ENCODE assay signal across 28 cellular contexts in genomic region chr5:165135551-165135950, GRCh38.
"Had no signal": no experiment of that assay in that cellular context is flagged by ENCODE, and none has a peak within 500 bp of the region (broad histone marks: within the 10 kb centered on the region; RNA-seq: fewer than 3 reads in every experiment).

No MANE protein-coding gene starts in this region.

- H3K36me3 Mint-ChIP-seq: activated naive CD4-positive, alpha-beta T cell treated with anti-CD3 and anti-CD28 coated beads, Interleukin-2, amount 10 ng/mL, durations not matched to agents 7 days and 5 days; activated naive CD8-positive, alpha-beta T cell had no signal

- H3K4me1 Mint-ChIP-seq: activated CD4-positive, alpha-beta memory T cell treated with anti-CD3 and anti-CD28 coated beads, Interleukin-2, amount 10 ng/mL, durations not matched to agents 7 days and 5 days; activated CD4-positive, alpha-beta T cell treated with anti-CD3 and anti-CD28 coated beads for 36 hours; activated CD4-positive, alpha-beta T cell treated with anti-CD3 and anti-CD28 coated beads, Interleukin-2, amount 10 ng/mL, durations not matched to agents 7 days and 5 days; activated naive CD4-positive, alpha-beta T cell treated with anti-CD3 and anti-CD28 coated beads, Interleukin-2, amount 10 ng/mL, durations not matched to agents 7 days and 5 days had no signal

- H3K4me1 ChIP-seq: foreskin keratinocyte, gastrocnemius medialis, heart left ventricle had no signal

- ATAC-seq: activated CD4-positive, alpha-beta T cell treated with anti-CD3 and anti-CD28 coated beads for 36 hours; activated T-cell treated with anti-CD3 and anti-CD28 coated beads, Interleukin-2, amount 50 U/mL, for 72 hours; foreskin keratinocyte; gastrocnemius medialis; heart left ventricle had no signal

- H3K27me3 ChIP-seq: brain microvascular endothelial cell, esophagus muscularis mucosa, foreskin keratinocyte, gastrocnemius medialis, heart left ventricle had no signal

- DNase-seq: activated CD4-positive, alpha-beta memory T cell treated with anti-CD3 and anti-CD28 coated beads, Interleukin-2, amount 10 ng/mL, durations not matched to agents 7 days and 5 days; activated CD4-positive, alpha-beta T cell treated with anti-CD3 and anti-CD28 coated beads for 36 hours; activated CD4-positive, alpha-beta T cell treated with anti-CD3 and anti-CD28 coated beads, Interleukin-2, amount 10 ng/mL, durations not matched to agents 7 days and 5 days; activated CD4-positive, alpha-beta T cell treated with anti-CD3 and anti-CD28 coated beads, Interleukin-2, amount 50 U/mL, for 4 hours; activated CD4-positive, CD25-positive, alpha-beta regulatory T cell; activated CD4-positive, CD25-positive, alpha-beta regulatory T cell treated with anti-CD3 and anti-CD28 coated beads, Interleukin-2, amount 50 U/mL, for 72 hours; activated CD8-positive, alpha-beta memory T cell treated with anti-CD3 and anti-CD28 coated beads, Interleukin-2, amount 50 U/mL, for 48 hours; activated gamma-delta T cell; activated naive CD4-positive, alpha-beta T cell; activated naive CD4-positive, alpha-beta T cell treated with anti-CD3 and anti-CD28 coated beads, Interleukin-2, amount 10 ng/mL, durations not matched to agents 7 days and 5 days; activated T-cell treated with anti-CD3 and anti-CD28 coated beads for 4 hours; activated T-cell treated with anti-CD3 and anti-CD28 coated beads, Interleukin-2, amount 50 U/mL, for 24 hours; activated T-cell treated with anti-CD3 and anti-CD28 coated beads, Interleukin-2, amount 50 U/mL, for 72 hours; amniotic stem cell; anterior cingulate cortex; brain microvascular endothelial cell; caudate nucleus; cortex of kidney; dermis blood vessel endothelial cell; effector CD8-positive, alpha-beta T cell; erythroblast; foreskin keratinocyte; gastrocnemius medialis; glutamatergic neuron; heart left ventricle; T-helper 2 cell had no signal

- H3K27ac ChIP-seq: brain microvascular endothelial cell, esophagus muscularis mucosa, foreskin keratinocyte, gastrocnemius medialis, heart left ventricle had no signal

- H3K4me3 ChIP-seq: esophagus muscularis mucosa, gastrocnemius medialis, heart left ventricle had no signal

- H3K9me3 ChIP-seq: esophagus muscularis mucosa, gastrocnemius medialis had no signal

- H3K9me3 Mint-ChIP-seq: activated CD4-positive, alpha-beta T cell treated with anti-CD3 and anti-CD28 coated beads, Interleukin-2, amount 10 ng/mL, durations not matched to agents 7 days and 5 days had no signal

- H3K4me3 Mint-ChIP-seq: activated CD4-positive, alpha-beta memory T cell treated with anti-CD3 and anti-CD28 coated beads, Interleukin-2, amount 10 ng/mL, durations not matched to agents 7 days and 5 days; activated CD4-positive, alpha-beta T cell treated with anti-CD3 and anti-CD28 coated beads for 36 hours; activated CD4-positive, alpha-beta T cell treated with anti-CD3 and anti-CD28 coated beads, Interleukin-2, amount 10 ng/mL, durations not matched to agents 7 days and 5 days; activated naive CD4-positive, alpha-beta T cell treated with anti-CD3 and anti-CD28 coated beads, Interleukin-2, amount 10 ng/mL, durations not matched to agents 7 days and 5 days; activated naive CD8-positive, alpha-beta T cell; activated T-cell treated with anti-CD3 and anti-CD28 coated beads, Interleukin-2, amount 50 U/mL, for 24 hours; activated T-cell treated with anti-CD3 and anti-CD28 coated beads, Interleukin-2, amount 50 U/mL, for 72 hours had no signal

- H3K27me3 Mint-ChIP-seq: activated CD4-positive, alpha-beta memory T cell treated with anti-CD3 and anti-CD28 coated beads, Interleukin-2, amount 10 ng/mL, durations not matched to agents 7 days and 5 days; activated CD4-positive, alpha-beta T cell treated with anti-CD3 and anti-CD28 coated beads for 36 hours; activated CD4-positive, alpha-beta T cell treated with anti-CD3 and anti-CD28 coated beads, Interleukin-2, amount 10 ng/mL, durations not matched to agents 7 days and 5 days; activated naive CD4-positive, alpha-beta T cell treated with anti-CD3 and anti-CD28 coated beads, Interleukin-2, amount 10 ng/mL, durations not matched to agents 7 days and 5 days; activated naive CD8-positive, alpha-beta T cell; activated T-cell treated with anti-CD3 and anti-CD28 coated beads, Interleukin-2, amount 50 U/mL, for 24 hours had no signal

- H3K27ac Mint-ChIP-seq: activated CD4-positive, alpha-beta memory T cell treated with anti-CD3 and anti-CD28 coated beads, Interleukin-2, amount 10 ng/mL, durations not matched to agents 7 days and 5 days; activated CD4-positive, alpha-beta T cell treated with anti-CD3 and anti-CD28 coated beads for 36 hours; activated CD4-positive, alpha-beta T cell treated with anti-CD3 and anti-CD28 coated beads, Interleukin-2, amount 10 ng/mL, durations not matched to agents 7 days and 5 days; activated naive CD4-positive, alpha-beta T cell treated with anti-CD3 and anti-CD28 coated beads, Interleukin-2, amount 10 ng/mL, durations not matched to agents 7 days and 5 days; activated naive CD8-positive, alpha-beta T cell; activated T-cell treated with anti-CD3 and anti-CD28 coated beads, Interleukin-2, amount 50 U/mL, for 24 hours; activated T-cell treated with anti-CD3 and anti-CD28 coated beads, Interleukin-2, amount 50 U/mL, for 72 hours had no signal

- H3K36me3 ChIP-seq: brain microvascular endothelial cell, esophagus muscularis mucosa, gastrocnemius medialis, heart left ventricle had no signal
